Comparison of ENCODE assay signal across 40 cellular contexts in genomic region chr1:247578946-247579460, GRCh38. TPM values are rescaled to one million over a fixed set of nuclear protein-coding genes. Genes with fewer than 3 reads are reported as not detected.
"Had no signal": no experiment of that assay in that cellular context is flagged by ENCODE, and none has a peak within 500 bp of the region (broad histone marks: within the 10 kb centered on the region; RNA-seq: fewer than 3 reads in every experiment).

No MANE protein-coding gene starts in this region.

- H3K9me3 Mint-ChIP-seq: activated CD4-positive, alpha-beta memory T cell treated with anti-CD3 and anti-CD28 coated beads for 36 hours; activated CD4-positive, alpha-beta T cell treated with anti-CD3 and anti-CD28 coated beads, Interleukin-2, amount 10 ng/mL, durations not matched to agents 24 days and 14 days; activated CD8-positive, alpha-beta T cell treated with anti-CD3 and anti-CD28 coated beads for 36 hours; activated naive CD4-positive, alpha-beta T cell treated with anti-CD3 and anti-CD28 coated beads for 36 hours; activated naive CD4-positive, alpha-beta T cell treated with anti-CD3 and anti-CD28 coated beads, Interleukin-2, amount 50 U/mL, for 72 hours; activated naive CD8-positive, alpha-beta T cell treated with anti-CD3 and anti-CD28 coated beads for 36 hours; activated T-cell treated with anti-CD3 and anti-CD28 coated beads, Interleukin-2, amount 50 U/mL, for 4 hours; activated T-cell treated with anti-CD3 and anti-CD28 coated beads, Interleukin-2, amount 50 U/mL, for 72 hours; activated T-helper 1 cell treated with anti-CD3 and anti-CD28 coated beads, Interleukin-12 subunit alpha, Interleukin-12 subunit beta, Interleukin-2, Interleukin-4 antibody, amounts not matched to agents 30 ng/mL and 10 ng/mL and 1 ng/mL, durations not matched to agents 14 hours and 24 hours and 36 hours; activated T-helper 17 cell treated with anti-CD3 and anti-CD28 coated beads, Interleukin-2, amount 50 U/mL, for 72 hours had no signal

- H3K4me1 ChIP-seq: adrenal gland, body of pancreas, breast epithelium had no signal

- H3K4me3 ChIP-seq: adrenal gland, body of pancreas, breast epithelium had no signal

- H3K4me3 Mint-ChIP-seq: activated CD4-positive, alpha-beta memory T cell treated with anti-CD3 and anti-CD28 coated beads for 36 hours; activated CD4-positive, alpha-beta T cell treated with anti-CD3 and anti-CD28 coated beads for 36 hours; activated CD4-positive, alpha-beta T cell treated with anti-CD3 and anti-CD28 coated beads, Interleukin-2, amount 10 ng/mL, durations not matched to agents 24 days and 14 days; activated CD8-positive, alpha-beta T cell treated with anti-CD3 and anti-CD28 coated beads for 36 hours; activated naive CD4-positive, alpha-beta T cell treated with anti-CD3 and anti-CD28 coated beads for 36 hours; activated naive CD8-positive, alpha-beta T cell treated with anti-CD3 and anti-CD28 coated beads for 36 hours; activated T-cell treated with anti-CD3 and anti-CD28 coated beads, Interleukin-2, amount 50 U/mL, for 4 hours; activated T-cell treated with anti-CD3 and anti-CD28 coated beads, Interleukin-2, amount 50 U/mL, for 72 hours; activated T-helper 1 cell treated with anti-CD3 and anti-CD28 coated beads, Interleukin-12 subunit alpha, Interleukin-12 subunit beta, Interleukin-2, Interleukin-4 antibody, amounts not matched to agents 30 ng/mL and 10 ng/mL and 1 ng/mL, durations not matched to agents 14 hours and 24 hours and 36 hours; activated T-helper 17 cell treated with anti-CD3 and anti-CD28 coated beads, Interleukin-2, amount 50 U/mL, for 72 hours; T-helper 17 cell had no signal

- H3K27ac ChIP-seq: adrenal gland, body of pancreas, brain microvascular endothelial cell, breast epithelium, VCaP had no signal

- H3K36me3 Mint-ChIP-seq: activated CD4-positive, alpha-beta memory T cell treated with anti-CD3 and anti-CD28 coated beads for 36 hours; activated naive CD4-positive, alpha-beta T cell treated with anti-CD3 and anti-CD28 coated beads, Interleukin-2, amount 50 U/mL, for 72 hours; activated naive CD8-positive, alpha-beta T cell treated with anti-CD3 and anti-CD28 coated beads for 36 hours had no signal

- H3K4me1 Mint-ChIP-seq: activated CD4-positive, alpha-beta T cell treated with anti-CD3 and anti-CD28 coated beads for 36 hours; activated CD4-positive, alpha-beta T cell treated with anti-CD3 and anti-CD28 coated beads, Interleukin-2, amount 10 ng/mL, durations not matched to agents 24 days and 14 days; activated naive CD8-positive, alpha-beta T cell treated with anti-CD3 and anti-CD28 coated beads for 36 hours; activated T-helper 17 cell treated with anti-CD3 and anti-CD28 coated beads, Interleukin-2, amount 50 U/mL, for 72 hours; T-helper 17 cell had no signal

- FAIRE-seq: astrocyte, colon, TTC549 had no signal

- H3K27me3 Mint-ChIP-seq: activated CD4-positive, alpha-beta T cell treated with anti-CD3 and anti-CD28 coated beads, Interleukin-2, amount 10 ng/mL, durations not matched to agents 24 days and 14 days had no signal

- DNase-seq: activated CD4-positive, alpha-beta memory T cell treated with anti-CD3 and anti-CD28 coated beads for 36 hours; activated CD4-positive, alpha-beta T cell treated with anti-CD3 and anti-CD28 coated beads for 1 hour; activated CD4-positive, alpha-beta T cell treated with anti-CD3 and anti-CD28 coated beads for 36 hours; activated CD4-positive, alpha-beta T cell treated with anti-CD3 and anti-CD28 coated beads, Interleukin-2, amount 10 ng/mL, durations not matched to agents 24 days and 14 days; activated CD4-positive, alpha-beta T cell treated with anti-CD3 and anti-CD28 coated beads, Interleukin-2, amount 50 U/mL, for 1 hour; activated CD4-positive, alpha-beta T cell treated with anti-CD3 and anti-CD28 coated beads, Interleukin-2, amount 50 U/mL, for 4 hours; activated CD4-positive, CD25-positive, alpha-beta regulatory T cell; activated CD8-positive, alpha-beta memory T cell treated with anti-CD3 and anti-CD28 coated beads, Interleukin-2, amount 50 U/mL, for 4 hours; activated CD8-positive, alpha-beta T cell treated with anti-CD3 and anti-CD28 coated beads for 36 hours; activated effector memory CD4-positive, alpha-beta T cell treated with anti-CD3 and anti-CD28 coated beads, Interleukin-2, amount 50 U/mL, for 16 hours; activated gamma-delta T cell treated with Interleukin-2 at 50 U/mL for 16 hours; activated naive CD4-positive, alpha-beta T cell; activated naive CD4-positive, alpha-beta T cell treated with anti-CD3 and anti-CD28 coated beads for 36 hours; activated naive CD4-positive, alpha-beta T cell treated with anti-CD3 and anti-CD28 coated beads, Interleukin-2, amount 50 U/mL, for 16 hours; activated naive CD8-positive, alpha-beta T cell treated with anti-CD3 and anti-CD28 coated beads for 36 hours; activated T-cell treated with anti-CD3 and anti-CD28 coated beads for 4 hours; activated T-cell treated with anti-CD3 and anti-CD28 coated beads, Interleukin-2, amount 50 U/mL, for 1 hour; activated T-cell treated with anti-CD3 and anti-CD28 coated beads, Interleukin-2, amount 50 U/mL, for 4 hours; activated T-cell treated with anti-CD3 and anti-CD28 coated beads, Interleukin-2, amount 50 U/mL, for 72 hours; adrenal gland; amniotic stem cell; aorta; body of pancreas; brain microvascular endothelial cell; central memory CD4-positive, alpha-beta T cell; T-helper 17 cell had no signal

- ATAC-seq: activated CD4-positive, alpha-beta T cell treated with anti-CD3 and anti-CD28 coated beads for 36 hours; activated CD4-positive, CD25-positive, alpha-beta regulatory T cell treated with anti-CD3 and anti-CD28 coated beads, Interleukin-2, amount 50 U/mL, for 24 hours; activated CD8-positive, alpha-beta T cell treated with anti-CD3 and anti-CD28 coated beads for 36 hours; activated naive CD4-positive, alpha-beta T cell treated with anti-CD3 and anti-CD28 coated beads, Interleukin-2, amount 50 U/mL, for 72 hours; activated T-cell treated with anti-CD3 and anti-CD28 coated beads, Interleukin-2, amount 50 U/mL, for 4 hours; activated T-cell treated with anti-CD3 and anti-CD28 coated beads, Interleukin-2, amount 50 U/mL, for 72 hours; activated T-helper 17 cell treated with anti-CD3 and anti-CD28 coated beads, Interleukin-2, amount 50 U/mL, for 72 hours; body of pancreas; T-helper 17 cell had no signal

- H3K9me3 ChIP-seq: adrenal gland, body of pancreas, breast epithelium had no signal

- H3K27ac Mint-ChIP-seq: activated CD4-positive, alpha-beta memory T cell treated with anti-CD3 and anti-CD28 coated beads for 36 hours; activated CD4-positive, alpha-beta T cell treated with anti-CD3 and anti-CD28 coated beads for 36 hours; activated CD4-positive, alpha-beta T cell treated with anti-CD3 and anti-CD28 coated beads, Interleukin-2, amount 10 ng/mL, durations not matched to agents 24 days and 14 days; activated CD8-positive, alpha-beta T cell treated with anti-CD3 and anti-CD28 coated beads for 36 hours; activated naive CD4-positive, alpha-beta T cell treated with anti-CD3 and anti-CD28 coated beads for 36 hours; activated naive CD4-positive, alpha-beta T cell treated with anti-CD3 and anti-CD28 coated beads, Interleukin-2, amount 50 U/mL, for 72 hours; activated naive CD8-positive, alpha-beta T cell treated with anti-CD3 and anti-CD28 coated beads for 36 hours; activated T-cell treated with anti-CD3 and anti-CD28 coated beads, Interleukin-2, amount 50 U/mL, for 72 hours; activated T-helper 1 cell treated with anti-CD3 and anti-CD28 coated beads, Interleukin-12 subunit alpha, Interleukin-12 subunit beta, Interleukin-2, Interleukin-4 antibody, amounts not matched to agents 30 ng/mL and 10 ng/mL and 1 ng/mL, durations not matched to agents 14 hours and 24 hours and 36 hours; activated T-helper 17 cell treated with anti-CD3 and anti-CD28 coated beads, Interleukin-2, amount 50 U/mL, for 72 hours; T-helper 17 cell had no signal

- H3K36me3 ChIP-seq: adrenal gland, brain microvascular endothelial cell, breast epithelium had no signal

- H3K27me3 ChIP-seq: adrenal gland, body of pancreas, brain microvascular endothelial cell, breast epithelium had no signal

RNA-seq across cellular contexts. Expression of gene OR2G2, which starts 9.2 kb away (rescaled TPM):
- total RNA-seq: activated CD4-positive, alpha-beta memory T cell treated with anti-CD3 and anti-CD28 coated beads for 36 hours; activated CD4-positive, alpha-beta T cell treated with anti-CD3 and anti-CD28 coated beads for 36 hours; activated CD4-positive, alpha-beta T cell treated with anti-CD3 and anti-CD28 coated beads, Interleukin-2, amount 10 ng/mL, durations not matched to agents 24 days and 14 days; activated CD8-positive, alpha-beta memory T cell treated with anti-CD3 and anti-CD28 coated beads for 36 hours; activated CD8-positive, alpha-beta T cell treated with anti-CD3 and anti-CD28 coated beads for 36 hours; activated naive CD4-positive, alpha-beta T cell treated with anti-CD3 and anti-CD28 coated beads for 36 hours; activated naive CD8-positive, alpha-beta T cell treated with anti-CD3 and anti-CD28 coated beads for 36 hours; activated T-cell treated with anti-CD3 and anti-CD28 coated beads, Interleukin-2, amount 50 U/mL, for 4 hours; activated T-cell treated with anti-CD3 and anti-CD28 coated beads, Interleukin-2, amount 50 U/mL, for 72 hours; activated T-helper 1 cell treated with anti-CD3 and anti-CD28 coated beads, Interleukin-12 subunit alpha, Interleukin-12 subunit beta, Interleukin-2, Interleukin-4 antibody, amounts not matched to agents 30 ng/mL and 10 ng/mL and 1 ng/mL, durations not matched to agents 14 hours and 24 hours and 36 hours; activated T-helper 17 cell treated with anti-CD3 and anti-CD28 coated beads, Interleukin-2, amount 50 U/mL, for 72 hours; adrenal gland; aorta; astrocyte; body of pancreas; breast epithelium; cardiac septum; cerebellum; T-helper 1 cell treated with Interleukin-12 subunit alpha and Interleukin-12 subunit beta and Interleukin-4 antibody, amounts not matched to agents 30 ng/mL and 1 ng/mL, for 36 hours; T-helper 17 cell; T-helper 2 cell treated with Interferon-gamma antibody and Interleukin-4, amounts not matched to agents 100 ng/mL and 5 ng/mL, for 36 hours had no signal
- polyA plus RNA-seq: adrenal gland, aorta had no signal

RNA-seq across cellular contexts. Expression of gene OR2G3, which starts 26.4 kb away (rescaled TPM):
- total RNA-seq: activated CD4-positive, alpha-beta memory T cell treated with anti-CD3 and anti-CD28 coated beads for 36 hours; activated CD4-positive, alpha-beta T cell treated with anti-CD3 and anti-CD28 coated beads for 36 hours; activated CD4-positive, alpha-beta T cell treated with anti-CD3 and anti-CD28 coated beads, Interleukin-2, amount 10 ng/mL, durations not matched to agents 24 days and 14 days; activated CD8-positive, alpha-beta memory T cell treated with anti-CD3 and anti-CD28 coated beads for 36 hours; activated CD8-positive, alpha-beta T cell treated with anti-CD3 and anti-CD28 coated beads for 36 hours; activated naive CD4-positive, alpha-beta T cell treated with anti-CD3 and anti-CD28 coated beads for 36 hours; activated naive CD4-positive, alpha-beta T cell treated with anti-CD3 and anti-CD28 coated beads, Interleukin-2, amount 50 U/mL, for 72 hours; activated naive CD8-positive, alpha-beta T cell treated with anti-CD3 and anti-CD28 coated beads for 36 hours; activated T-cell treated with anti-CD3 and anti-CD28 coated beads, Interleukin-2, amount 50 U/mL, for 4 hours; activated T-cell treated with anti-CD3 and anti-CD28 coated beads, Interleukin-2, amount 50 U/mL, for 72 hours; activated T-helper 1 cell treated with anti-CD3 and anti-CD28 coated beads, Interleukin-12 subunit alpha, Interleukin-12 subunit beta, Interleukin-2, Interleukin-4 antibody, amounts not matched to agents 30 ng/mL and 10 ng/mL and 1 ng/mL, durations not matched to agents 14 hours and 24 hours and 36 hours; activated T-helper 17 cell treated with anti-CD3 and anti-CD28 coated beads, Interleukin-2, amount 50 U/mL, for 72 hours; adrenal gland; aorta; astrocyte; body of pancreas; breast epithelium; cardiac septum; cerebellum; T-helper 1 cell treated with Interleukin-12 subunit alpha and Interleukin-12 subunit beta and Interleukin-4 antibody, amounts not matched to agents 30 ng/mL and 1 ng/mL, for 36 hours; T-helper 17 cell; T-helper 2 cell treated with Interferon-gamma antibody and Interleukin-4, amounts not matched to agents 100 ng/mL and 5 ng/mL, for 36 hours had no signal
- polyA plus RNA-seq: adrenal gland, aorta had no signal

RNA-seq across cellular contexts. Expression of gene GCSAML, which starts 30.1 kb away (rescaled TPM):
- total RNA-seq: activated CD4-positive, alpha-beta memory T cell treated with anti-CD3 and anti-CD28 coated beads for 36 hours; activated naive CD4-positive, alpha-beta T cell treated with anti-CD3 and anti-CD28 coated beads for 36 hours; cardiac septum; T-helper 1 cell treated with Interleukin-12 subunit alpha and Interleukin-12 subunit beta and Interleukin-4 antibody, amounts not matched to agents 30 ng/mL and 1 ng/mL, for 36 hours had no signal
- polyA plus RNA-seq: aorta had no signal

RNA-seq across cellular contexts. Expression of gene OR2C3, which starts 42.8 kb away (rescaled TPM):
- total RNA-seq: activated CD4-positive, alpha-beta memory T cell treated with anti-CD3 and anti-CD28 coated beads for 36 hours; activated CD4-positive, alpha-beta T cell treated with anti-CD3 and anti-CD28 coated beads for 36 hours; activated CD4-positive, alpha-beta T cell treated with anti-CD3 and anti-CD28 coated beads, Interleukin-2, amount 10 ng/mL, durations not matched to agents 24 days and 14 days; activated CD8-positive, alpha-beta memory T cell treated with anti-CD3 and anti-CD28 coated beads for 36 hours; activated naive CD4-positive, alpha-beta T cell treated with anti-CD3 and anti-CD28 coated beads for 36 hours; activated naive CD4-positive, alpha-beta T cell treated with anti-CD3 and anti-CD28 coated beads, Interleukin-2, amount 50 U/mL, for 72 hours; activated T-cell treated with anti-CD3 and anti-CD28 coated beads, Interleukin-2, amount 50 U/mL, for 4 hours; activated T-cell treated with anti-CD3 and anti-CD28 coated beads, Interleukin-2, amount 50 U/mL, for 72 hours; activated T-helper 1 cell treated with anti-CD3 and anti-CD28 coated beads, Interleukin-12 subunit alpha, Interleukin-12 subunit beta, Interleukin-2, Interleukin-4 antibody, amounts not matched to agents 30 ng/mL and 10 ng/mL and 1 ng/mL, durations not matched to agents 14 hours and 24 hours and 36 hours; activated T-helper 17 cell treated with anti-CD3 and anti-CD28 coated beads, Interleukin-2, amount 50 U/mL, for 72 hours; adrenal gland; aorta; astrocyte; body of pancreas; breast epithelium; cardiac septum; T-helper 1 cell treated with Interleukin-12 subunit alpha and Interleukin-12 subunit beta and Interleukin-4 antibody, amounts not matched to agents 30 ng/mL and 1 ng/mL, for 36 hours; T-helper 17 cell had no signal
- polyA plus RNA-seq: aorta had no signal
